In genomic region chr12:55955800-55956508, GRCh38 we compare ENCODE assay signal across 8 cellular contexts. TPM values are rescaled to one million over a fixed set of nuclear protein-coding genes. Genes with fewer than 3 reads are reported as not detected.
DNase-seq lines count a peak whose midpoint lies in the region; ATAC-seq and TF ChIP-seq lines count a peak whose summit lies in the region.

No MANE protein-coding gene starts in this region.

- H3K27ac Mint-ChIP-seq in WTC11: no peak overlapping the region
- H3K27ac Mint-ChIP-seq in stimulated activated naive B cell treated with anti-CD40 and anti-IgM and Interleukin-4, amounts not matched to agents 10 μg/mL and 1 μg/mL and 100 μg/mL, for 72 hours: no peak overlapping the region

- H3K27me3 Mint-ChIP-seq in WTC11 (ENCODE audit: low read depth): no peaks in the 10 kb centered on the region
- H3K27me3 Mint-ChIP-seq in stimulated activated naive B cell treated with anti-CD40 and anti-IgM and Interleukin-4, amounts not matched to agents 10 μg/mL and 1 μg/mL and 100 μg/mL, for 72 hours: no peaks in the 10 kb centered on the region

- no peak overlapping the region for H3K4me3 Mint-ChIP-seq in WTC11
- no peak overlapping the region for H3K4me3 Mint-ChIP-seq in stimulated activated naive B cell treated with anti-CD40 and anti-IgM and Interleukin-4, amounts not matched to agents 10 μg/mL and 1 μg/mL and 100 μg/mL, for 72 hours

- H3K9me3 Mint-ChIP-seq in WTC11: no peaks in the 10 kb centered on the region
- H3K9me3 Mint-ChIP-seq in stimulated activated naive B cell treated with anti-CD40 and anti-IgM and Interleukin-4, amounts not matched to agents 10 μg/mL and 1 μg/mL and 100 μg/mL, for 72 hours: no peaks in the 10 kb centered on the region

- DNase-seq in AG08396 (ENCODE audit: low spot score): peak; percentile 61
- peak; percentile 80 for DNase-seq in HT1080 (ENCODE audit: low read depth)
- DNase-seq in WTC11 (ENCODE audit: low spot score): no peak
- DNase-seq in epithelial cell of esophagus (ENCODE audit: low read depth): peak; percentile 95
- no peak for DNase-seq in stimulated activated naive B cell treated with anti-CD40 and anti-IgM and Interleukin-4, amounts not matched to agents 10 μg/mL and 1 μg/mL and 100 μg/mL, for 72 hours
- no peak for DNase-seq in left ventricle myocardium superior

- no peaks in the 10 kb centered on the region for H3K4me1 Mint-ChIP-seq in WTC11
- peaks cover 0 to 3% of the 10 kb centered on the region in 2 donors for H3K4me1 Mint-ChIP-seq in stimulated activated naive B cell treated with anti-CD40 and anti-IgM and Interleukin-4, amounts not matched to agents 10 μg/mL and 1 μg/mL and 100 μg/mL, for 72 hours

- intact Hi-C loops in left ventricle myocardium superior (cut with micrococcal nuclease): no loop called here

- CTCF ChIA-PET in WTC11 (lab: Charles Lee): interaction anchor here (1.4 kb wide), 1 partner anchor 218 kb away, joined by 4 read pairs; no protein-coding TSS in a partner anchor

- H3K4me3 ChIP-seq in epithelial cell of esophagus (ENCODE audit: low read length): no peak overlapping the region

- H3K36me3 Mint-ChIP-seq in WTC11: peaks cover 19% of the 10 kb centered on the region
- H3K36me3 Mint-ChIP-seq in stimulated activated naive B cell treated with anti-CD40 and anti-IgM and Interleukin-4, amounts not matched to agents 10 μg/mL and 1 μg/mL and 100 μg/mL, for 72 hours: peaks cover 19 to 29% of the 10 kb centered on the region in 2 donors

- ATAC-seq in WTC11 (peak; percentile 58), GM21737 (IDR thresholded peaks at IDR 0.05; ENCODE audit: unreplicated experiment) (no peak), GM18502 (IDR thresholded peaks at IDR 0.05; ENCODE audit: poor library complexity, unreplicated experiment) (no peak), left ventricle myocardium superior (no peak)
- ATAC-seq in stimulated activated naive B cell treated with anti-CD40 and anti-IgM and Interleukin-4, amounts not matched to agents 10 μg/mL and 1 μg/mL and 100 μg/mL, for 72 hours (replicated peaks): peak; percentile 71 to 73

- TF ChIP-seq CTCF in WTC11 (IDR thresholded peaks at IDR 0.05): no peak
- peak; percentile 72 for TF ChIP-seq CTCF in epithelial cell of esophagus (IDR thresholded peaks at IDR 0.05; ENCODE audit: insufficient read depth, low read depth, low read length, missing control alignments)

- POLR2A ChIA-PET in WTC11 (lab: Charles Lee): no interaction called here

TF ChIP-seq in WTC11, 78 proteins besides CTCF, POLR2A, EP300 and RAD21 (continues in another document):
- TF ChIP-seq CDX4 (CRISPR knock-in tag; IDR thresholded peaks at IDR 0.05; ENCODE audit: borderline replicate concordance) (no peak), ELF4 (CRISPR knock-in tag; IDR thresholded peaks at IDR 0.05; ENCODE audit: low read depth) (no peak), ARID4B (CRISPR knock-in tag; IDR thresholded peaks at IDR 0.05; ENCODE audit: borderline replicate concordance) (no peak), NR2C2 (CRISPR knock-in tag; IDR thresholded peaks at IDR 0.05) (no peak), TEAD4 (CRISPR knock-in tag; IDR thresholded peaks at IDR 0.05) (no peak), SOX15 (CRISPR knock-in tag; IDR thresholded peaks at IDR 0.05) (no peak), TP53 (CRISPR knock-in tag; IDR thresholded peaks at IDR 0.05) (no peak), USF1 (CRISPR knock-in tag; IDR thresholded peaks at IDR 0.05) (no peak), FOXK1 (CRISPR knock-in tag; IDR thresholded peaks at IDR 0.05) (no peak), ATF2 (CRISPR knock-in tag; IDR thresholded peaks at IDR 0.05; ENCODE audit: borderline replicate concordance, low read depth) (no peak), ZNF317 (CRISPR knock-in tag; IDR thresholded peaks at IDR 0.05; ENCODE audit: borderline replicate concordance, low read depth) (no peak), ZNF671 (CRISPR knock-in tag; IDR thresholded peaks at IDR 0.05) (no peak), GTF2I (CRISPR knock-in tag; conservative IDR thresholded peaks at IDR 0.05) (no peak), SMAD4 (CRISPR knock-in tag; IDR thresholded peaks at IDR 0.05) (no peak), TCF7 (CRISPR knock-in tag; IDR thresholded peaks at IDR 0.05; ENCODE audit: low read depth) (no peak)

RNA-seq across cellular contexts. Expression of gene PMEL, which starts 9.9 kb away (rescaled TPM):
- 1.1 and 3.3 TPM in 2 replicates for total RNA-seq in HT1080 (2014; rRNA removed; shearing (Covaris generic))
- 1.6 and 2.1 TPM in 2 replicates for polyA plus RNA-seq in HT1080 (2015; cell fraction: cytosol; rRNA removed)
- polyA plus RNA-seq in HT1080 (2015; cell fraction: nucleus; rRNA removed): 1.7 and 2.3 TPM in 2 replicates
- total RNA-seq in WTC11 (2021) (72.2 to 86.5 TPM (median 79.3 TPM) in 3 replicates), left ventricle myocardium superior (0.57 TPM)

RNA-seq across cellular contexts. Expression of gene CDK2, which starts 10.7 kb away (rescaled TPM):
- 76.5 and 97.2 TPM in 2 replicates for total RNA-seq in HT1080 (2014; rRNA removed; shearing (Covaris generic))
- polyA plus RNA-seq in HT1080 (2015; cell fraction: cytosol; rRNA removed): 63.9 and 64.6 TPM in 2 replicates
- polyA plus RNA-seq in HT1080 (2015; cell fraction: nucleus; rRNA removed): 83.9 and 92.5 TPM in 2 replicates
- 37.6 to 44.1 TPM (median 43.1 TPM) in 3 replicates for total RNA-seq in WTC11 (2021)
- 8.4 TPM for total RNA-seq in left ventricle myocardium superior

RNA-seq across cellular contexts. Expression of gene RAB5B, which starts 17.9 kb away (rescaled TPM):
- 25.8 and 34.4 TPM in 2 replicates for total RNA-seq in HT1080 (2014; rRNA removed; shearing (Covaris generic))
- polyA plus RNA-seq in HT1080 (2015; cell fraction: cytosol; rRNA removed): 56.4 and 63.0 TPM in 2 replicates
- polyA plus RNA-seq in HT1080 (2015; cell fraction: nucleus; rRNA removed): 53.4 and 56.7 TPM in 2 replicates
- total RNA-seq in WTC11 (2021): 55.0 to 65.8 TPM (median 64.3 TPM) in 3 replicates
- total RNA-seq in left ventricle myocardium superior: 128 TPM

RNA-seq across cellular contexts. Expression of gene DGKA, which starts 25.0 kb away (rescaled TPM):
- total RNA-seq in HT1080 (2014; rRNA removed; shearing (Covaris generic)): 49.6 and 56.6 TPM in 2 replicates
- 67.0 and 77.7 TPM in 2 replicates for polyA plus RNA-seq in HT1080 (2015; cell fraction: cytosol; rRNA removed)
- polyA plus RNA-seq in HT1080 (2015; cell fraction: nucleus; rRNA removed): 287 and 326 TPM in 2 replicates
- total RNA-seq in WTC11 (2021): 19.8 to 25.5 TPM (median 23.6 TPM) in 3 replicates
- total RNA-seq in left ventricle myocardium superior: 6.9 TPM

RNA-seq across cellular contexts. Expression of gene PYM1, which starts 28.3 kb away (rescaled TPM):
- total RNA-seq in HT1080 (2014; rRNA removed; shearing (Covaris generic)): 37.0 and 38.0 TPM in 2 replicates
- polyA plus RNA-seq in HT1080 (2015; cell fraction: cytosol; rRNA removed): 24.6 and 30.9 TPM in 2 replicates
- 13.7 and 15.5 TPM in 2 replicates for polyA plus RNA-seq in HT1080 (2015; cell fraction: nucleus; rRNA removed)
- total RNA-seq in WTC11 (2021): 55.5 to 61.7 TPM (median 57.3 TPM) in 3 replicates
- total RNA-seq in left ventricle myocardium superior: 16.2 TPM

Comparison
In these comparisons a context has a peak if more than half of its experiments do, and no peak if none do; other contexts are left out.
1. DNase-seq: peak in AG08396 (single experiment), HT1080 (single experiment) and epithelial cell of esophagus (single experiment); none in WTC11 (single experiment), stimulated activated naive B cell treated with anti-CD40 and anti-IgM and Interleukin-4, amounts not matched to agents 10 μg/mL and 1 μg/mL and 100 μg/mL, for 72 hours (single experiment) and left ventricle myocardium superior (single experiment).
2. ATAC-seq: peak in WTC11 (single experiment) and stimulated activated naive B cell treated with anti-CD40 and anti-IgM and Interleukin-4, amounts not matched to agents 10 μg/mL and 1 μg/mL and 100 μg/mL, for 72 hours (2 of 2); none in GM21737 (single experiment), GM18502 (single experiment) and left ventricle myocardium superior (single experiment).
3. RNA of gene PMEL, which starts 9.9 kb away (total RNA-seq): 72.2 to 86.5 TPM in WTC11; 1.1 to 3.3 TPM in HT1080 and 0.57 TPM in left ventricle myocardium superior (single experiment); every median in the first group is over 10 times any median in the second.